In the genomic region with DNA sequence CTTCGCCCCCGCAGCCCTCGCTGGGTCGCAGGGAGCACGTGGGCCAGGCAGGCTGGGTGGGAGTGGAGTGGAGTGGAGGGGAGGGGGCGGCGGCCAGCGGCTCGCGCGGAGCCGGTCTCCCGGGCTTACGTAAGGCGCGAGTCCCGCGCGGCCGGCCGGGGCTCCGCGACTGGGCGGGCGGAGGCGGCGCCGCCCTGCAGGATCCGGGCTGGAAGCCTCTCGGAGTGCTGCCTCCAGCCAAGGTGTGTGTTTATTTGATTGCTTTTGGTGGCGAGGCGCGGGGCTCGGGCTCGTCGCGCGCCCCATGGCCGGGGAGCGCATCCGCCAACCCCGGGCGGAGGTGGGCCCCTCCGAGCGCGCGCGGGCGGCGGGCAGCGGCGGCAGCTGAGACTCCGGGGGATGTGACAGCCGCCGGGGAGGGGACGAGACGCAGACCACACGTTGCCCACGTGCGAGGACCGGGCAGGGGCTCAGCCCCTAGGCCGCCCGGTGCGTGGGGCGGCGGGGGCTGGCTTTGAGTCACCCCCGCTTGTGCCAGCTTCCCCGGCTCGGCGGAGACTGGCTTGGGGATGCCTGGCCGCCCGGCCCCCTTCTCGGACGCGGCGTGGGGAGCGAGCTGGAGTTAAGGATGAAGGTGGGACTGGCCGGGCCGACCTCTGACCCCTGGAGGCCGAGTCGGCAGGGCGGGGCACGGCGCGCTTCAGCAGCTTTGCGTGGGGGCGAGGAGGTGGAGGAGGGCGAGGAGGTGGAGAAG, we compare ENCODE assay signal across 8 cellular contexts. TPM values are rescaled to one million over a fixed set of nuclear protein-coding genes. Genes with fewer than 3 reads are reported as not detected.
A peak's percentile ranks its signal among the peaks of the same experiment; 100 is the strongest.
DNase-seq lines count a peak whose midpoint lies in the region; ATAC-seq and TF ChIP-seq lines count a peak whose summit lies in the region.

No MANE protein-coding gene starts in this region.

- TF ChIP-seq CTCF in GM12864 (IDR thresholded peaks at IDR 0.05; ENCODE audit: low read depth, low read length, missing control alignments) (no peak), right lobe of liver (IDR thresholded peaks at IDR 0.05) (no peak)

- WGBS in right lobe of liver (ENCODE audit: insufficient coverage, low coverage, low lambda C conversion rate, missing lambda C conversion rate), result 1% methylated on average over 14 of the region's 88 CpGs

- no peaks in the 10 kb centered on the region for H3K9me3 Mint-ChIP-seq in dendritic cell treated with granulocyte-macrophage colony-stimulating factor and Interleukin-4, amounts not matched to agents 40 ng/mL and 50 ng/mL, for 4 days

- H3K27me3 Mint-ChIP-seq in dendritic cell treated with granulocyte-macrophage colony-stimulating factor and Interleukin-4, amounts not matched to agents 40 ng/mL and 50 ng/mL, for 4 days, result peaks cover 20% of the 10 kb centered on the region

- H3K4me1 ChIP-seq in right lobe of liver, result peaks cover 0 to 43% (median 9%) of the 10 kb centered on the region in 4 donors

- H3K27me3 ChIP-seq in right lobe of liver, result no peaks in the 10 kb centered on the region

- DNase-seq in GM12864 (ENCODE audit: low read depth) (no peak), HuH-7 (ENCODE audit: low spot score) (peak; percentile 46), UCSD-AML1 (lab: John Stamatoyannopoulos, UW; ENCODE audit: unreplicated experiment) (peak; percentile 70), right lobe of liver (peak; percentile 84 to 89 (median 89)), KG1 (lab: John Stamatoyannopoulos, UW) (no peak)
- DNase-seq in stimulated activated CD8-positive, alpha-beta memory T cell treated with anti-CD3 and anti-CD28 coated beads, Interleukin-15, amount 100 ng/mL, for 48 hours (ENCODE audit: low read depth in 2 of 2), result peak; percentile 28 to 45

- ATAC-seq in GM21723 (IDR thresholded peaks at IDR 0.05; ENCODE audit: unreplicated experiment) (peak; percentile 73), right lobe of liver (peak; percentile 74 to 88 (median 82))

- peak overlapping the region; percentile 73 for H3K27ac Mint-ChIP-seq in dendritic cell treated with granulocyte-macrophage colony-stimulating factor and Interleukin-4, amounts not matched to agents 40 ng/mL and 50 ng/mL, for 4 days

- H3K36me3 ChIP-seq in right lobe of liver, result no peaks in the 10 kb centered on the region

- no peaks in the 10 kb centered on the region for H3K9me3 ChIP-seq in right lobe of liver

- H3K4me3 Mint-ChIP-seq in dendritic cell treated with granulocyte-macrophage colony-stimulating factor and Interleukin-4, amounts not matched to agents 40 ng/mL and 50 ng/mL, for 4 days, result peak overlapping the region; percentile 87

- peaks cover 21% of the 10 kb centered on the region for H3K4me1 Mint-ChIP-seq in dendritic cell treated with granulocyte-macrophage colony-stimulating factor and Interleukin-4, amounts not matched to agents 40 ng/mL and 50 ng/mL, for 4 days (ENCODE audit: low read depth)

- H3K36me3 Mint-ChIP-seq in dendritic cell treated with granulocyte-macrophage colony-stimulating factor and Interleukin-4, amounts not matched to agents 40 ng/mL and 50 ng/mL, for 4 days (ENCODE audit: low read depth), result peaks cover 15% of the 10 kb centered on the region

- H3K4me3 ChIP-seq in GM12864 (ENCODE audit: low read depth, low read length) (peak overlapping the region; percentile 89), right lobe of liver (peak overlapping the region; percentile 71 to 84 (median 79))

- peak overlapping the region; percentile 70 to 89 (median 72) for H3K27ac ChIP-seq in right lobe of liver

- intact Hi-C loops in dendritic cell treated with granulocyte-macrophage colony-stimulating factor and Interleukin-4, amounts not matched to agents 40 ng/mL and 50 ng/mL, for 4 days (cut with micrococcal nuclease), result loop anchor here (2.0 kb wide), 2 partner anchors 15 to 61 kb away; no protein-coding TSS in a partner anchor
- intact Hi-C loops in right lobe of liver (cut with DNase I), result no loop called here

- peak; percentile 43 for TF ChIP-seq POLR2A in right lobe of liver (IDR thresholded peaks at IDR 0.05)

RNA-seq across cellular contexts. Expression of gene AK4, which starts 0.4 kb away (rescaled TPM):
- 100 to 1,000 TPM; 108 to 171 (median 123) TPM for total RNA-seq in right lobe of liver

Comparison
In these comparisons a context has a peak if more than half of its experiments do, and no peak if none do; other contexts are left out.
1. DNase-seq: peak in HuH-7 (single experiment), UCSD-AML1 (single experiment), right lobe of liver (3 of 3) and stimulated activated CD8-positive, alpha-beta memory T cell treated with anti-CD3 and anti-CD28 coated beads, Interleukin-15, amount 100 ng/mL, for 48 hours (2 of 2); none in GM12864 (single experiment) and KG1 (single experiment).